19 cellular contexts compared by ENCODE assay signal in the genomic region with DNA sequence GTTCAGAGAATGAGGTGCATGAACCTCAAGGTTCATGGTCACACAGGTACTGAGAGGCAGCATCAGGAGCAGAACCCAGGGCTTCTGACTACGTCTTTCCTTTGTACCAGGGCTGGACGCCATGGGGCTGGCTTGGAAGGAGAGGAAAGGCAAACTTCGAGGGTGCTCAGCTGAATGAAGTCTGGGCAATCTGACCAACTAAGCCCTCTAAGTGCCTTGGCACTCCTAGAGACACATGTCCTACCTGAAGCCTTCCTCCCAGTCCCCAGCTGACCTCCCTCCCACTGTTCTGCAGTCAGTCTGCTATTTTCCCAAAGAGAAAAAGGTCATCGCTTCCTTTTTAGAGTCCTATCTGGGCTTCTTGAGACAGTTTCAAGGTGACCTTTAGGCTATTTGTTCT. TPM values are rescaled to one million over a fixed set of nuclear protein-coding genes. Genes with fewer than 3 reads are reported as not detected.
A peak's percentile ranks its signal among the peaks of the same experiment; 100 is the strongest.
DNase-seq lines count a peak whose midpoint lies in the region; ATAC-seq, FAIRE-seq and TF ChIP-seq lines count a peak whose summit lies in the region.
"Had no signal": no experiment of that assay in that cellular context is flagged by ENCODE, and none has a peak within 500 bp of the region (broad histone marks: within the 10 kb centered on the region; RNA-seq: fewer than 3 reads in every experiment).

No MANE protein-coding gene starts in this region.

- no peaks in the 10 kb centered on the region for H3K36me3 ChIP-seq in CD8-positive, alpha-beta memory T cell (ENCODE audit: insufficient read depth, low read length)
- no peaks in the 10 kb centered on the region for H3K36me3 ChIP-seq in mucosa of stomach (ENCODE audit: control insufficient read depth, insufficient read depth, low read length)
- H3K36me3 ChIP-seq: BE2C had no signal

- H3K4me3 ChIP-seq in CD8-positive, alpha-beta memory T cell (ENCODE audit: low read length) = no peak overlapping the region
- H3K4me3 ChIP-seq in mucosa of stomach (ENCODE audit: low read length) = no peak overlapping the region
- H3K4me3 ChIP-seq: GM23248 had no signal

- CTCF ChIA-PET in CD8-positive, alpha-beta memory T cell (lab: Charles Lee) = interaction anchor here (0.8 kb wide), 1 partner anchor 8 kb away, joined by 3 read pairs; no protein-coding TSS in a partner anchor
- CTCF ChIA-PET in activated B cell treated with CpG ODN at 0.5 μM for 24 hours (lab: Charles Lee) = interaction anchor here (1.3 kb wide), 1 partner anchor 47 kb away, joined by 3 read pairs; no protein-coding TSS in a partner anchor

- no peak for TF ChIP-seq POLR2A in GM12891 (IDR thresholded peaks at IDR 0.05; ENCODE audit: low read depth, low read length)

- no peak overlapping the region for H3K27ac ChIP-seq in CD8-positive, alpha-beta memory T cell (ENCODE audit: low read depth, low read length)
- H3K27ac ChIP-seq: foreskin keratinocyte, GM23248 had no signal

- H3K4me1 ChIP-seq in CD8-positive, alpha-beta memory T cell (ENCODE audit: insufficient read depth, low read length) = peaks cover 40% of the 10 kb centered on the region
- H3K4me1 ChIP-seq in mucosa of stomach (ENCODE audit: control insufficient read depth, insufficient read depth, low read length) = peaks cover 59% of the 10 kb centered on the region

- peak overlapping the region in 5 of 8 donors; percentile 25 to 82 (median 52) for H3K27ac Mint-ChIP-seq in CD8-positive, alpha-beta memory T cell
- peak overlapping the region; percentile 63 for H3K27ac Mint-ChIP-seq in activated B cell treated with CpG ODN at 0.5 μM for 24 hours
- H3K27ac Mint-ChIP-seq in stimulated activated memory B cell treated with anti-CD40 and anti-IgM and Interleukin-4, amounts not matched to agents 10 μg/mL and 1 μg/mL and 100 μg/mL, for 72 hours = peak overlapping the region; percentile 72
- H3K27ac Mint-ChIP-seq: nephron; T-helper 2 cell treated with Interferon-gamma antibody and Interleukin-4, amounts not matched to agents 5 μg/mL and 100 μg/mL, for 36 hours had no signal

- H3K27me3 Mint-ChIP-seq in CD8-positive, alpha-beta memory T cell = peaks cover 0 to 4% of the 10 kb centered on the region in 2 donors
- H3K27me3 Mint-ChIP-seq in activated B cell treated with CpG ODN at 0.5 μM for 24 hours = no peaks in the 10 kb centered on the region
- H3K27me3 Mint-ChIP-seq in stimulated activated memory B cell treated with anti-CD40 and anti-IgM and Interleukin-4, amounts not matched to agents 10 μg/mL and 1 μg/mL and 100 μg/mL, for 72 hours = no peaks in the 10 kb centered on the region

- H3K4me3 Mint-ChIP-seq in CD8-positive, alpha-beta memory T cell = peak overlapping the region in 1 of 7 donors; percentile 73
- no peak overlapping the region for H3K4me3 Mint-ChIP-seq in activated B cell treated with CpG ODN at 0.5 μM for 24 hours
- H3K4me3 Mint-ChIP-seq in stimulated activated memory B cell treated with anti-CD40 and anti-IgM and Interleukin-4, amounts not matched to agents 10 μg/mL and 1 μg/mL and 100 μg/mL, for 72 hours = no peak overlapping the region
- H3K4me3 Mint-ChIP-seq: T-helper 2 cell treated with Interferon-gamma antibody and Interleukin-4, amounts not matched to agents 5 μg/mL and 100 μg/mL, for 36 hours had no signal

- no peak for TF ChIP-seq CTCF in activated B cell treated with CpG ODN at 0.5 μM for 24 hours (IDR thresholded peaks at IDR 0.05)

- H3K9me3 ChIP-seq in CD8-positive, alpha-beta memory T cell (ENCODE audit: low read length) = no peaks in the 10 kb centered on the region
- no peaks in the 10 kb centered on the region for H3K9me3 ChIP-seq in mucosa of stomach (ENCODE audit: control insufficient read depth, low read length)
- H3K9me3 ChIP-seq: BE2C had no signal

- intact Hi-C loops in activated B cell treated with CpG ODN at 0.5 μM for 24 hours (cut with micrococcal nuclease) = no loop called here

- no peaks in the 10 kb centered on the region for H3K9me3 Mint-ChIP-seq in CD8-positive, alpha-beta memory T cell
- no peaks in the 10 kb centered on the region for H3K9me3 Mint-ChIP-seq in activated B cell treated with CpG ODN at 0.5 μM for 24 hours
- no peaks in the 10 kb centered on the region for H3K9me3 Mint-ChIP-seq in stimulated activated memory B cell treated with anti-CD40 and anti-IgM and Interleukin-4, amounts not matched to agents 10 μg/mL and 1 μg/mL and 100 μg/mL, for 72 hours
- H3K9me3 Mint-ChIP-seq: nephron; T-helper 2 cell treated with Interferon-gamma antibody and Interleukin-4, amounts not matched to agents 5 μg/mL and 100 μg/mL, for 36 hours had no signal

- ATAC-seq in activated B cell treated with CpG ODN at 0.5 μM for 24 hours (ENCODE audit: low read depth) (no peak), GM21529 (IDR thresholded peaks at IDR 0.05; ENCODE audit: unreplicated experiment) (no peak)
- ATAC-seq in stimulated activated memory B cell treated with anti-CD40 and anti-IgM and Interleukin-4, amounts not matched to agents 10 μg/mL and 1 μg/mL and 100 μg/mL, for 72 hours = no peak
- ATAC-seq: foreskin keratinocyte, PC-3 had no signal

- peaks cover 0 to 20% (median 1%) of the 10 kb centered on the region in 3 donors for H3K36me3 Mint-ChIP-seq in CD8-positive, alpha-beta memory T cell
- H3K36me3 Mint-ChIP-seq in activated B cell treated with CpG ODN at 0.5 μM for 24 hours (ENCODE audit: low read depth) = peaks cover 13% of the 10 kb centered on the region
- peaks cover 4% of the 10 kb centered on the region for H3K36me3 Mint-ChIP-seq in stimulated activated memory B cell treated with anti-CD40 and anti-IgM and Interleukin-4, amounts not matched to agents 10 μg/mL and 1 μg/mL and 100 μg/mL, for 72 hours

- peaks cover 57 to 69% (median 61%) of the 10 kb centered on the region in 3 donors for H3K4me1 Mint-ChIP-seq in CD8-positive, alpha-beta memory T cell
- peaks cover 59% of the 10 kb centered on the region for H3K4me1 Mint-ChIP-seq in activated B cell treated with CpG ODN at 0.5 μM for 24 hours
- H3K4me1 Mint-ChIP-seq in stimulated activated memory B cell treated with anti-CD40 and anti-IgM and Interleukin-4, amounts not matched to agents 10 μg/mL and 1 μg/mL and 100 μg/mL, for 72 hours = peaks cover 66% of the 10 kb centered on the region

- H3K27me3 ChIP-seq in CD8-positive, alpha-beta memory T cell (ENCODE audit: insufficient read depth, low read length, poor library complexity, severe bottlenecking) = no peaks in the 10 kb centered on the region
- H3K27me3 ChIP-seq in mucosa of stomach (ENCODE audit: control insufficient read depth, insufficient read depth, low read length) = no peaks in the 10 kb centered on the region
- H3K27me3 ChIP-seq: BE2C, foreskin keratinocyte had no signal

- no peak for FAIRE-seq in GM12891 (lab: Jason Lieb, UNC)
- FAIRE-seq: colon had no signal

- H3K9ac ChIP-seq in mucosa of stomach (ENCODE audit: low read length) = peak overlapping the region; percentile 32
- H3K9ac ChIP-seq: GM23248 had no signal

- POLR2A ChIA-PET in CD8-positive, alpha-beta memory T cell (lab: Charles Lee) = no interaction called here
- POLR2A ChIA-PET in activated B cell treated with CpG ODN at 0.5 μM for 24 hours (lab: Charles Lee) = interaction anchor here (7.6 kb wide), 1 partner anchor 11 kb away, joined by 127 read pairs; no protein-coding TSS in a partner anchor

- DNase-seq in CD8-positive, alpha-beta memory T cell = no peak
- DNase-seq in activated B cell treated with CpG ODN at 0.5 μM for 24 hours = no peak
- no peak for DNase-seq in GM12891 (ENCODE audit: insufficient read length, low spot score)
- DNase-seq in inferior parietal cortex (ENCODE audit: extremely low spot score) = no peak
- DNase-seq: amniotic stem cell; foreskin keratinocyte; GM23248; NCI-H1105; NCI-H748 treated with DMSO at 0.1 percent for 48 hours; PC-3; retina; stimulated activated CD4-positive, alpha-beta T cell treated with anti-CD3 and anti-CD28 coated beads, Interleukin-1b, Interleukin-23, amount 100 ng/mL, for 48 hours had no signal

TF ChIP-seq in GM12891, 5 proteins besides CTCF, POLR2A, EP300 and RAD21:
- TF ChIP-seq TAF1 (IDR thresholded peaks at IDR 0.05; ENCODE audit: low read depth, low read length) = no peak
TF ChIP-seq in GM12891: peak in this region for 0.

RNA-seq across cellular contexts. Expression of gene SLC9A1, which starts 5.2 kb away (rescaled TPM):
- total RNA-seq in CD8-positive, alpha-beta memory T cell = 10 to 100 TPM; 23.9 to 24.8 TPM
- polyA plus RNA-seq in CD8-positive, alpha-beta memory T cell = 15.3 TPM
- 12.2 and 13.6 TPM in 2 replicates for total RNA-seq in activated B cell treated with CpG ODN at 0.5 μM for 24 hours
- polyA plus RNA-seq in GM12891 (2012; ENCODE audit: low read depth, missing spikeins) = 8.9 TPM
